11 cellular contexts compared by ENCODE assay signal in the genomic region with DNA sequence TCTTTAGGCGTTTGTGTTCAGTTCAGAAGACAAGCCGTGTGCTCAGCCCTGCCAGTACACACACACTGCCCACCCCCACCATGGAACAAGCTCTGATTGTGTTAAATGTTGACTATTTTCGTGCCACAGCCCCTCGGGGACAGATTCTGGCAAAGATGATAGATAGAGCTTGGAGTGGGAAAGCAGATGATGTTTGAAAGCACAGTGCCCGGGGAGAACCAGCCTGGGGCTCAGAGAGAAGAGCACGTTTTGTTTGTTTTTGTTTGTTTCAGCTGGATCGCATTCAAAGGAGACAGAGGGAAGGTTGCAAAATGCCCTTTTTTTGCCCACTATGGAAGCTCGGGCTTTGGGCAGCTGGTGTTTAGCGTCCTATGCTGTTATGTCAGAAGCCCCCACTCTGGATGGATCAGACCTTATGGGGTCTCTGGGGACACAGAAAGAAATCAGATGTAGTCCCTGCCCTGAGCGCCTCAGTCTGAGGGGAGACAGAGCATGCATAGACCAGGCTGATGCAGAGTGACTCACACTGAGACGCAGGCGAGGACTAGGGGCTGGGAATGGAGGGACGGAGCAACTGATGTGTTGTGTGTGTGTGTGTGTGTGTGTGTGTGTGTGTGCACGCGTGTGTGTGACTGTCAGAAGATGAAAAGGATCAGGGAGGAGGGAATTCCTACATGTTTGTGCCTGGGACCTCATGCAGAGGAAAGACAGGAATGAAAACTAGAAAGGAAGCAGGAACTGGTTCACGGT.
DNase-seq lines count a peak whose midpoint lies in the region; ATAC-seq and TF ChIP-seq lines count a peak whose summit lies in the region.
"Had no signal": no experiment of that assay in that cellular context is flagged by ENCODE, and none has a peak within 500 bp of the region (broad histone marks: within the 10 kb centered on the region; RNA-seq: fewer than 3 reads in every experiment).

No MANE protein-coding gene starts in this region.

- no peak for TF ChIP-seq POLR2A in tibial nerve (IDR thresholded peaks at IDR 0.05)

- H2AK5ac ChIP-seq in trophoblast cell (ENCODE audit: low read length): no peak overlapping the region

- no peak overlapping the region for H3K4me2 ChIP-seq in trophoblast cell (ENCODE audit: low read length)

- H3K9me3 ChIP-seq in tibial nerve: no peaks in the 10 kb centered on the region
- H3K9me3 ChIP-seq in trophoblast cell (ENCODE audit: insufficient read depth, low read depth, low read length): no peaks in the 10 kb centered on the region

- H3K79me1 ChIP-seq in trophoblast cell (ENCODE audit: low read length): no peaks in the 10 kb centered on the region

- no peak overlapping the region for H3K18ac ChIP-seq in trophoblast cell (ENCODE audit: low read length)

- no peak for TF ChIP-seq EP300 in tibial nerve (IDR thresholded peaks at IDR 0.05)

- no peak overlapping the region for H3K9ac ChIP-seq in trophoblast cell (ENCODE audit: low read length)

- no peak overlapping the region for H3K4ac ChIP-seq in trophoblast cell (ENCODE audit: low read depth, low read length)

- no peak for TF ChIP-seq CTCF in tibial nerve (IDR thresholded peaks at IDR 0.05)

- peaks cover 0 to 12% (median 0%) of the 10 kb centered on the region in 4 donors for H3K4me1 ChIP-seq in tibial nerve
- H3K4me1 ChIP-seq in trophoblast cell (ENCODE audit: control insufficient read depth in 1 of 2, insufficient read depth in 2 of 2, low read length in 2 of 2): no peaks in the 10 kb centered on the region

- H4K91ac ChIP-seq in trophoblast cell (ENCODE audit: low read depth, low read length): no peak overlapping the region

- H3K4me3 ChIP-seq in tibial nerve (no peak overlapping the region), trophoblast cell (ENCODE audit: low read depth, low read length) (no peak overlapping the region)

- ATAC-seq in HG03095 (IDR thresholded peaks at IDR 0.05; ENCODE audit: unreplicated experiment): no peak

- H4K12ac ChIP-seq in trophoblast cell (ENCODE audit: low read depth, low read length): no peak overlapping the region

- H3K27me3 ChIP-seq in tibial nerve (no peaks in the 10 kb centered on the region), trophoblast cell (ENCODE audit: insufficient read depth, low read length) (no peaks in the 10 kb centered on the region)

- peak; percentile 10 for DNase-seq in activated effector memory CD4-positive, alpha-beta T cell treated with anti-CD3 and anti-CD28 coated beads, Interleukin-2, amount 50 U/mL, for 16 hours
- no peak for DNase-seq in activated effector memory CD4-positive, alpha-beta T cell treated with Interleukin-2 at 50 U/mL for 16 hours
- DNase-seq in amygdala (lab: John Stamatoyannopoulos, UW): peak in 42 of 56 donors; percentile 23 to 84 (median 52)
- peak; percentile 62 for DNase-seq in inferior parietal cortex (ENCODE audit: extremely low spot score)
- DNase-seq in tibial nerve (ENCODE audit: low spot score in 2 of 2): peak; percentile 12 to 33
- no peak for DNase-seq in trophoblast cell
- DNase-seq in NCI-H510A treated with DMSO at 0.1 percent for 48 hours (lab: John Stamatoyannopoulos, UW): no peak
- DNase-seq: activated CD8-positive, alpha-beta memory T cell treated with anti-CD3 and anti-CD28 coated beads, Interleukin-2, amount 50 U/mL, for 48 hours; NCI-H2081 treated with DMSO at 0.1 percent for 48 hours; T-helper 1 cell had no signal

- H3K14ac ChIP-seq in trophoblast cell (ENCODE audit: low read length): no peak overlapping the region

- no peak overlapping the region for H2BK120ac ChIP-seq in trophoblast cell (ENCODE audit: insufficient read depth, low read length, poor library complexity)

- no peak overlapping the region for H4K8ac ChIP-seq in trophoblast cell (ENCODE audit: low read depth, low read length)

- no peak overlapping the region for H2BK12ac ChIP-seq in trophoblast cell (ENCODE audit: low read length)

- no peak overlapping the region for H2AFZ ChIP-seq in trophoblast cell (ENCODE audit: insufficient read depth, low read length, poor library complexity)

- H3K27ac ChIP-seq in tibial nerve (no peak overlapping the region), trophoblast cell (ENCODE audit: low read depth, low read length) (no peak overlapping the region)

- 25 to 31% methylated on average over 16 of the region's 16 CpGs for WGBS in tibial nerve, 2 donors
- WGBS in trophoblast cell (ENCODE audit: extremely low coverage, insufficient coverage, insufficient read length): no CpG with 5 or more reads among the region's 16 CpGs

- H3K36me3 ChIP-seq in tibial nerve: no peaks in the 10 kb centered on the region
- H3K36me3 ChIP-seq in trophoblast cell (ENCODE audit: control insufficient read depth in 1 of 2, insufficient read depth in 2 of 2, low read length in 2 of 2): no peaks in the 10 kb centered on the region

- H2BK5ac ChIP-seq in trophoblast cell (ENCODE audit: low read depth, low read length, poor library complexity): no peak overlapping the region

- no peak overlapping the region for H3K23ac ChIP-seq in trophoblast cell (ENCODE audit: low read length)

- H3K79me2 ChIP-seq in trophoblast cell (ENCODE audit: control insufficient read depth, insufficient read depth, low read length, poor library complexity): no peaks in the 10 kb centered on the region

Comparison
In these comparisons a context has a peak if more than half of its experiments do, and no peak if none do; other contexts are left out.
1. DNase-seq: peak in activated effector memory CD4-positive, alpha-beta T cell treated with anti-CD3 and anti-CD28 coated beads, Interleukin-2, amount 50 U/mL, for 16 hours (single experiment), amygdala (42 of 56), inferior parietal cortex (single experiment) and tibial nerve (2 of 2); none in activated effector memory CD4-positive, alpha-beta T cell treated with Interleukin-2 at 50 U/mL for 16 hours (single experiment), trophoblast cell (0 of 2) and NCI-H510A treated with DMSO at 0.1 percent for 48 hours (single experiment).